In the genomic region with DNA sequence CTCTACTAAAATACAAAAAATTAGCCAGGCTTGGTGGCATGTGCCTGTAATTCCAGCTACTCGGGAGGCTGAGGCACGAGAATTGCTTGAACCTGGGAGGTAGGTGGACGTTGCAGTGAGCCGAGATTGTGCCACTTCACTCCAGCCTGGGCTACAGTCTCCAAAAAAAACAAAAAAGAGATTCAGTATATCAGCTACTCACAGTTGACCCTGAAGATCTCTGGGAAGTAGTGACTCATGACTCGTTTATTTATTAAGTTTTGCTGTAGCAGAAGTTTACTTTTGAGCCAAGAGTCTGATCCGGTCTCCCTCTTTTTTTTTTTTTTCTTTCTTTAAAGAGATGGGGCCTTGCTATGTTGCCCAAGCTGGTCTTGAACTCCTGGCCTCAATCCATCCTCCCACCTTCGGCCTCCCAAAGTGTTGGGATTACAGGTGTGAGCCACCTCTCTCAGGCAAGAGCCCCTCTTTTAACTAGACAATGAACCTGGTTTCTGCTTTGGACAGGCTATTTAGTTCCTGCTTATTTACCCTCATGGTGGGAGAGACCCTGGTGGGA, we compare ENCODE assay signal across 6 cellular contexts. TPM values are rescaled to one million over a fixed set of nuclear protein-coding genes. Genes with fewer than 3 reads are reported as not detected.
DNase-seq lines count a peak whose midpoint lies in the region; ATAC-seq, FAIRE-seq and TF ChIP-seq lines count a peak whose summit lies in the region.

No MANE protein-coding gene starts in this region.

- DNase-seq in RCC 7860 (ENCODE audit: low spot score) = peak; percentile 83
- DNase-seq in esophagus muscularis mucosa (ENCODE audit: extremely low spot score) = no peak
- no peak for DNase-seq in substantia nigra (lab: John Stamatoyannopoulos, UW)
- DNase-seq in NCI-H748 (lab: John Stamatoyannopoulos, UW; ENCODE audit: unreplicated experiment) = no peak
- DNase-seq in GM13977 (ENCODE audit: low spot score) = no peak

- H3K4me3 ChIP-seq in esophagus muscularis mucosa = peak overlapping the region in 3 of 4 donors; percentile 5 to 36 (median 23)

- peaks cover 0 to 2% (median under 1%) of the 10 kb centered on the region in 4 donors for H3K36me3 ChIP-seq in esophagus muscularis mucosa

- H3K27me3 ChIP-seq in esophagus muscularis mucosa = no peaks in the 10 kb centered on the region

- in situ Hi-C loops in GM13977 (cut with MboI; ENCODE audit: low pct_unique_long_range_greater_than_20kb, low sequenced_read_pairs, unreplicated experiment) = no loop called here

- intact Hi-C loops in esophagus muscularis mucosa (cut with DNase I) = no loop called here

- TF ChIP-seq EP300 in esophagus muscularis mucosa (IDR thresholded peaks at IDR 0.05) = no peak

- no peak for ATAC-seq in GM19463 (IDR thresholded peaks at IDR 0.05; ENCODE audit: unreplicated experiment)

- H3K27ac ChIP-seq in esophagus muscularis mucosa (replicated peaks in 1 of 4) (peak overlapping the region; percentile 55 to 76 (median 72)), substantia nigra (ENCODE audit: low read depth, low read length, poor library complexity, severe bottlenecking) (peak overlapping the region; percentile 85)

- 36% methylated on average over 4 of the region's 7 CpGs for WGBS in esophagus muscularis mucosa

- FAIRE-seq in RCC 7860 (lab: Jason Lieb, UNC) = peak; percentile 86

- peaks cover 62 to 96% (median 92%) of the 10 kb centered on the region in 4 donors for H3K4me1 ChIP-seq in esophagus muscularis mucosa

- no peak for TF ChIP-seq POLR2A in esophagus muscularis mucosa (IDR thresholded peaks at IDR 0.05; ENCODE audit: low read depth)

- H3K9me3 ChIP-seq in esophagus muscularis mucosa = no peaks in the 10 kb centered on the region

- TF ChIP-seq CTCF in esophagus muscularis mucosa (IDR thresholded peaks at IDR 0.05) = no peak
- no peak for TF ChIP-seq CTCF in GM13977 (IDR thresholded peaks at IDR 0.05; ENCODE audit: extremely low read depth, insufficient read depth, missing control alignments)

RNA-seq across cellular contexts. Expression of gene MVP, which starts 4.4 kb away (rescaled TPM):
- 100 to 1,000 TPM; 101 to 156 (median 123) TPM for total RNA-seq in esophagus muscularis mucosa

RNA-seq across cellular contexts. Expression of gene PAGR1, which starts 8.7 kb away (rescaled TPM):
- 10 to 100 TPM; 20.9 to 26.9 (median 26.5) TPM for total RNA-seq in esophagus muscularis mucosa

RNA-seq across cellular contexts. Expression of gene PRRT2, which starts 12.7 kb away (rescaled TPM):
- 10 to 100 TPM in 1 of 4 donors, 1 to 10 TPM in 3; 3.6 to 11.2 (median 6.7) TPM for total RNA-seq in esophagus muscularis mucosa

RNA-seq across cellular contexts. Expression of gene MAZ, which starts 18.3 kb away (rescaled TPM):
- 100 to 1,000 TPM; 120 to 284 (median 158) TPM for total RNA-seq in esophagus muscularis mucosa

RNA-seq across cellular contexts. Expression of gene KIF22, which starts 34.1 kb away (rescaled TPM):
- total RNA-seq in esophagus muscularis mucosa = 10 to 100 TPM; 10.8 to 12.3 (median 11.8) TPM
